Comparison of ENCODE assay signal across 8 cellular contexts in genomic region chr2:38610851-38611801, GRCh38. TPM values are rescaled to one million over a fixed set of nuclear protein-coding genes. Genes with fewer than 3 reads are reported as not detected.
DNase-seq lines count a peak whose midpoint lies in the region; ATAC-seq lines count a peak whose summit lies in the region.

No MANE protein-coding gene starts in this region.

- DNase-seq in M059J (ENCODE audit: low read depth) = peak; percentile 69
- peak; percentile 34 for DNase-seq in fibroblast of peridontal ligament (ENCODE audit: extremely low read depth)
- DNase-seq in germinal center (ENCODE audit: low spot score) = no peak
- no peak for DNase-seq in NCI-H1092 (lab: John Stamatoyannopoulos, UW)
- DNase-seq in NCI-H1694 treated with DMSO at 0.1 percent for 48 hours (lab: John Stamatoyannopoulos, UW) = no peak
- no peak for DNase-seq in SKM-1 treated with dmso at 0.1 percent for 144 hours (lab: John Stamatoyannopoulos, UW; ENCODE audit: unreplicated experiment)

- ATAC-seq in GM18499 (IDR thresholded peaks at IDR 0.05; ENCODE audit: insufficient read depth, unreplicated experiment) (peak; percentile 41), GM21619 (IDR thresholded peaks at IDR 0.05; ENCODE audit: unreplicated experiment) (peak; percentile 58)

RNA-seq across cellular contexts. Expression of gene HNRNPLL, which starts 8.4 kb away (rescaled TPM):
- 30.7 and 42.8 TPM in 2 replicates for total RNA-seq in M059J (2014; rRNA removed; shearing (Covaris generic))

RNA-seq across cellular contexts. Expression of gene GALM, which starts 54.8 kb away (rescaled TPM):
- total RNA-seq in M059J (2014; rRNA removed; shearing (Covaris generic)) = 3.1 and 3.7 TPM in 2 replicates

Comparison
In these comparisons a context has a peak if more than half of its experiments do, and no peak if none do; other contexts are left out.
1. DNase-seq: peak in M059J (single experiment) and fibroblast of peridontal ligament (single experiment); none in germinal center (single experiment), NCI-H1092 (single experiment), NCI-H1694 treated with DMSO at 0.1 percent for 48 hours (single experiment) and SKM-1 treated with dmso at 0.1 percent for 144 hours (single experiment).